ENCODE assay signal across 7 cellular contexts in the genomic region with DNA sequence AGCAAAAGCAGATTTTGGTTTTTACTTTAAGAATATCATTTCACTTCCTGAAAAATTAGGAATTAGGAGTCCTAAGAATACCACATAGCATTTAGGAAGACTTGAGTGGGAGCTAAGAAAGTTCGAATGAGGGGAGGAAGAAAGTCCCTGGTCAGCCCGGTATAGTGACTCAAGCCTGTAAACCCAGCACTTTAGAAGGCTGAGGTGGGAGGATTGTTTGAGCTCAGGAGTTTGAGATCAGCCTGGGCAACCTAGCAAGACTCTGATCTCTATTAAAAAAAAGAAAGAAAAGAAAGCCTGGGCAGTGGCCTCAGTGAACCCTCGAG.
DNase-seq lines count a peak whose midpoint lies in the region; ATAC-seq and TF ChIP-seq lines count a peak whose summit lies in the region.
"Not testable (repeated sequence)": the region's sequence is repeated elsewhere in the genome, so short reads cannot be mapped to it uniquely, and the experiment has no call there.

No MANE protein-coding gene starts in this region.

- not testable (repeated sequence) for H3K9ac ChIP-seq in HCT116 (ENCODE audit: low read length)

- not testable (repeated sequence) for TF ChIP-seq POLR2A in HCT116 (IDR thresholded peaks at IDR 0.05; ENCODE audit: borderline replicate concordance, extremely low read depth, insufficient read depth, insufficient read length); breast epithelium (IDR thresholded peaks at IDR 0.05)

- H3K4me1 ChIP-seq in HCT116 (ENCODE audit: control insufficient read depth in 1 of 2, insufficient read depth in 2 of 2, low read length in 2 of 2) (peaks cover 18 to 35% of the 10 kb centered on the region in 2 experiments), Panc1 (ENCODE audit: control insufficient read depth, insufficient read depth, low read length) (peaks cover 17% of the 10 kb centered on the region)
- not testable (repeated sequence) for H3K4me1 ChIP-seq in breast epithelium

- H3K27ac ChIP-seq in HCT116 (ENCODE audit: low read depth, low read length): not testable (repeated sequence)
- H3K27ac ChIP-seq in Panc1 (ENCODE audit: low read length) (peak overlapping the region; percentile 71), breast epithelium (peak overlapping the region; percentile 83 to 89)

- H3K27me3 ChIP-seq in HCT116 (ENCODE audit: insufficient read depth, low read length); Panc1 (ENCODE audit: control insufficient read depth, insufficient read depth, low read length); breast epithelium: not testable (repeated sequence)

- H2AFZ ChIP-seq in HCT116 (ENCODE audit: low read depth, low read length, poor library complexity, severe bottlenecking): not testable (repeated sequence)

- not testable (repeated sequence) for H3K36me3 Mint-ChIP-seq in activated T-cell treated with anti-CD3 and anti-CD28 coated beads, Interleukin-2, amount 50 U/mL, for 4 hours (ENCODE audit: insufficient read depth); immature natural killer cell; natural killer cell; stimulated activated naive B cell treated with anti-CD40 and anti-IgM and Interleukin-4, amounts not matched to agents 10 μg/mL and 1 μg/mL and 100 μg/mL, for 72 hours

- not testable (repeated sequence) for H3K9me3 ChIP-seq in HCT116 (ENCODE audit: control insufficient read depth in 1 of 2, insufficient read depth in 1 of 2, low read depth in 1 of 2, low read length in 2 of 2); Panc1 (ENCODE audit: control insufficient read depth, insufficient read depth, low read depth, low read length); breast epithelium

- not testable (repeated sequence) for H3K9me2 ChIP-seq in HCT116 (ENCODE audit: insufficient read depth)

- POLR2A ChIA-PET in HCT116 (lab: Charles Lee); Panc1 (lab: Charles Lee): not testable (repeated sequence)

- not testable (repeated sequence) for H3K36me3 ChIP-seq in HCT116 (ENCODE audit: control insufficient read depth in 1 of 2, insufficient read depth in 2 of 2, low read length in 2 of 2); Panc1 (ENCODE audit: control insufficient read depth, insufficient read depth, low read length); breast epithelium

- TF ChIP-seq CTCF in HCT116 (IDR thresholded peaks at IDR 0.05 in 2 of 3, conservative IDR thresholded peaks at IDR 0.05 in 1 of 3; ENCODE audit: borderline replicate concordance in 1 of 3, insufficient read depth in 1 of 3, low read depth in 2 of 3, low read length in 2 of 3); Panc1 (IDR thresholded peaks at IDR 0.05); breast epithelium (IDR thresholded peaks at IDR 0.05); natural killer cell (IDR thresholded peaks at IDR 0.05): not testable (repeated sequence)

- not testable (repeated sequence) for BruUV-seq in HCT116 (replicated peaks; lab: Mats Ljungman, UMichigan); Panc1 (replicated peaks; lab: Mats Ljungman, UMichigan)

- ATAC-seq in HCT116; activated T-cell treated with anti-CD3 and anti-CD28 coated beads, Interleukin-2, amount 50 U/mL, for 4 hours; natural killer cell; stimulated activated naive B cell treated with anti-CD40 and anti-IgM and Interleukin-4, amounts not matched to agents 10 μg/mL and 1 μg/mL and 100 μg/mL, for 72 hours (replicated peaks): not testable (repeated sequence)
- peak; percentile 73 for ATAC-seq in Panc1

- intact Hi-C loops in HCT116 (cut with micrococcal nuclease); Panc1 (cut with micrococcal nuclease; ENCODE audit: unreplicated experiment); breast epithelium (cut with DNase I; ENCODE audit: low total_unique reads): not testable (repeated sequence)
- intact Hi-C loops in natural killer cell (cut with micrococcal nuclease): loop anchor here (5.0 kb wide), 2 partner anchors 72 to 117 kb away; partner anchors contain the start of gene GNA13

- H4K20me1 ChIP-seq in HCT116 (ENCODE audit: insufficient read depth): not testable (repeated sequence)

- H3K4me3 Mint-ChIP-seq in activated T-cell treated with anti-CD3 and anti-CD28 coated beads, Interleukin-2, amount 50 U/mL, for 4 hours: peak overlapping the region; percentile 81
- H3K4me3 Mint-ChIP-seq in immature natural killer cell: peak overlapping the region; percentile 73 to 88 (median 83)
- H3K4me3 Mint-ChIP-seq in natural killer cell: peak overlapping the region; percentile 82
- H3K4me3 Mint-ChIP-seq in stimulated activated naive B cell treated with anti-CD40 and anti-IgM and Interleukin-4, amounts not matched to agents 10 μg/mL and 1 μg/mL and 100 μg/mL, for 72 hours: peak overlapping the region; percentile 70 to 82

- not testable (repeated sequence) for H3K27me3 Mint-ChIP-seq in activated T-cell treated with anti-CD3 and anti-CD28 coated beads, Interleukin-2, amount 50 U/mL, for 4 hours (ENCODE audit: low read depth); natural killer cell (ENCODE audit: low read depth in 2 of 2); stimulated activated naive B cell treated with anti-CD40 and anti-IgM and Interleukin-4, amounts not matched to agents 10 μg/mL and 1 μg/mL and 100 μg/mL, for 72 hours
- peaks cover 11 to 14% (median 13%) of the 10 kb centered on the region in 3 donors for H3K27me3 Mint-ChIP-seq in immature natural killer cell (ENCODE audit: low read depth in 3 of 3)

- H3K79me2 ChIP-seq in HCT116 (ENCODE audit: insufficient read depth, low read length): not testable (repeated sequence)

- peaks cover 46% of the 10 kb centered on the region for H3K4me1 Mint-ChIP-seq in activated T-cell treated with anti-CD3 and anti-CD28 coated beads, Interleukin-2, amount 50 U/mL, for 4 hours (ENCODE audit: low read depth)
- H3K4me1 Mint-ChIP-seq in immature natural killer cell: peaks cover 45 to 48% of the 10 kb centered on the region in 2 donors
- peaks cover 37 to 44% of the 10 kb centered on the region in 2 donors for H3K4me1 Mint-ChIP-seq in natural killer cell
- H3K4me1 Mint-ChIP-seq in stimulated activated naive B cell treated with anti-CD40 and anti-IgM and Interleukin-4, amounts not matched to agents 10 μg/mL and 1 μg/mL and 100 μg/mL, for 72 hours: peaks cover 37 to 70% of the 10 kb centered on the region in 2 donors

- DNase-seq in HCT116 (ENCODE audit: low read depth, low spot score); Panc1 (ENCODE audit: low read depth, low spot score); activated T-cell treated with anti-CD3 and anti-CD28 coated beads, Interleukin-2, amount 50 U/mL, for 4 hours; breast epithelium (ENCODE audit: low spot score in 2 of 2); immature natural killer cell; stimulated activated naive B cell treated with anti-CD40 and anti-IgM and Interleukin-4, amounts not matched to agents 10 μg/mL and 1 μg/mL and 100 μg/mL, for 72 hours: not testable (repeated sequence)
- peak; percentile 51 for DNase-seq in natural killer cell

- H3K4me3 ChIP-seq in HCT116 (replicated peaks in 1 of 2; ENCODE audit: low read depth in 1 of 2, low read length in 2 of 2); breast epithelium: not testable (repeated sequence)
- H3K4me3 ChIP-seq in Panc1 (ENCODE audit: low read depth in 2 of 2, low read length in 2 of 2): peak overlapping the region in 1 of 2 experiments; percentile 26; a peak in 1 of 4 replicates

- H3K27ac Mint-ChIP-seq in immature natural killer cell (peak overlapping the region; percentile 99 to 100 (median 99)), natural killer cell (peak overlapping the region; percentile 99 to 100)
- H3K27ac Mint-ChIP-seq in stimulated activated naive B cell treated with anti-CD40 and anti-IgM and Interleukin-4, amounts not matched to agents 10 μg/mL and 1 μg/mL and 100 μg/mL, for 72 hours: peak overlapping the region; percentile 99

- CTCF ChIA-PET in HCT116 (lab: Charles Lee); Panc1 (lab: Charles Lee): not testable (repeated sequence)

- in situ Hi-C loops in Panc1 (cut with HindIII; ENCODE audit: low pct_unique_long_range_greater_than_20kb, low sequenced_read_pairs): not testable (repeated sequence)

- not testable (repeated sequence) for TF ChIP-seq RAD21 in HCT116 (IDR thresholded peaks at IDR 0.05; ENCODE audit: low read depth)

- H3K9me3 Mint-ChIP-seq in activated T-cell treated with anti-CD3 and anti-CD28 coated beads, Interleukin-2, amount 50 U/mL, for 4 hours; immature natural killer cell; natural killer cell; stimulated activated naive B cell treated with anti-CD40 and anti-IgM and Interleukin-4, amounts not matched to agents 10 μg/mL and 1 μg/mL and 100 μg/mL, for 72 hours: not testable (repeated sequence)

- RAD21 ChIA-PET in HCT116 (lab: Charles Lee; ENCODE audit: low non-redundant PET in 1 of 2, low total read pairs in 2 of 2, uncharacterized antibody in 2 of 2, unreplicated experiment in 2 of 2): not testable (repeated sequence)

- H3K4me2 ChIP-seq in HCT116 (ENCODE audit: low read length): 0 out of 2 replicates have a peak overlapping the region, but pooled peaks have one; percentile 9

TF ChIP-seq in HCT116, 20 proteins besides CTCF, POLR2A, EP300 and RAD21:
- 0 out of 2 replicates have a peak, but pooled peaks have one; percentile 20 for TF ChIP-seq EGR1 (IDR thresholded peaks at IDR 0.05; ENCODE audit: low read depth)
